ENCODE assay signal across 11 cellular contexts in the genomic region with DNA sequence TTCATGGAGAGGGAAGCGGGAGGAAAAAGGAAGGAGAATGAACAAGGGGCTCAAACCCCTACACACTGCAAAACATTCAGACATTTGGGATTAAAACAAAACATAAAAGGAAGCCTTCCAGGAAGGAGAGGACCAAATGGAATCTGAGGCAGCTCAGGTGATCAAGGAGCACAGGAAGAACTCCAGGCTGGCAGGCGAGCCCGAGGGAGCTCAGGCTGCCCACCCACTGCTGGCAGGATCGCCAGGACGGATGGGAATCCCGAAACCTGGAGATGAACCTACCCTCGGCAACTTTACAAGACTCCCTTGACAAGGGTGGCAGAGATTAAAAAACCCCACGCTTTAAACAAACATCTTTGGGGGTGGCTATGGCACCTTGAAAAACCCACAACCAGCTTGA. TPM values are rescaled to one million over a fixed set of nuclear protein-coding genes. Genes with fewer than 3 reads are reported as not detected.
A peak's percentile ranks its signal among the peaks of the same experiment; 100 is the strongest.
DNase-seq lines count a peak whose midpoint lies in the region; ATAC-seq and TF ChIP-seq lines count a peak whose summit lies in the region.
"Had no signal": no experiment of that assay in that cellular context is flagged by ENCODE, and none has a peak within 500 bp of the region (broad histone marks: within the 10 kb centered on the region; RNA-seq: fewer than 3 reads in every experiment).

No MANE protein-coding gene starts in this region.

- peak overlapping the region; percentile 80 for H3K4me3 Mint-ChIP-seq in activated T-helper 1 cell treated with anti-CD3 and anti-CD28 coated beads, Interleukin-12 subunit alpha, Interleukin-12 subunit beta, Interleukin-2, Interleukin-4 antibody, amounts not matched to agents 30 ng/mL and 10 ng/mL and 1 ng/mL, durations not matched to agents 14 hours and 24 hours and 36 hours

- H3K27me3 ChIP-seq in cardiac muscle cell (no peaks in the 10 kb centered on the region), tibial artery (no peaks in the 10 kb centered on the region)
- H3K27me3 ChIP-seq: body of pancreas had no signal

- H3K9me3 Mint-ChIP-seq in activated T-helper 1 cell treated with anti-CD3 and anti-CD28 coated beads, Interleukin-12 subunit alpha, Interleukin-12 subunit beta, Interleukin-2, Interleukin-4 antibody, amounts not matched to agents 30 ng/mL and 10 ng/mL and 1 ng/mL, durations not matched to agents 14 hours and 24 hours and 36 hours, result no peaks in the 10 kb centered on the region

- H3K27ac ChIP-seq in cardiac muscle cell (peak overlapping the region; percentile 90), tibial artery (peak overlapping the region; percentile 61 to 93)
- H3K27ac ChIP-seq: C4-2B had no signal

- H3K4me1 Mint-ChIP-seq in activated T-helper 1 cell treated with anti-CD3 and anti-CD28 coated beads, Interleukin-12 subunit alpha, Interleukin-12 subunit beta, Interleukin-2, Interleukin-4 antibody, amounts not matched to agents 30 ng/mL and 10 ng/mL and 1 ng/mL, durations not matched to agents 14 hours and 24 hours and 36 hours (ENCODE audit: low read depth), result peaks cover 90% of the 10 kb centered on the region

- H3K4me1 ChIP-seq in cardiac muscle cell (ENCODE audit: low read depth) (peaks cover 44% of the 10 kb centered on the region), tibial artery (peaks cover 7 to 66% (median 50%) of the 10 kb centered on the region in 4 donors)

- peaks cover 55% of the 10 kb centered on the region for H3K36me3 ChIP-seq in cardiac muscle cell
- peaks cover 61 to 74% (median 66%) of the 10 kb centered on the region in 3 donors for H3K36me3 ChIP-seq in tibial artery

- ATAC-seq in Right ventricle myocardium inferior, result no peak
- no peak for ATAC-seq in GM18505 (IDR thresholded peaks at IDR 0.05; ENCODE audit: unreplicated experiment)
- no peak for ATAC-seq in HG03457 (IDR thresholded peaks at IDR 0.05; ENCODE audit: unreplicated experiment)
- ATAC-seq: body of pancreas had no signal

- TF ChIP-seq CTCF in cardiac muscle cell (IDR thresholded peaks at IDR 0.05; ENCODE audit: low read depth, low read length) (no peak), tibial artery (IDR thresholded peaks at IDR 0.05) (no peak)

- TF ChIP-seq POLR2A in GM18505 (IDR thresholded peaks at IDR 0.05; ENCODE audit: borderline replicate concordance, extremely low read depth, insufficient read depth, insufficient read length), result no peak

- DNase-seq in cardiac muscle cell (ENCODE audit: low read depth in 1 of 2, low spot score in 1 of 2) (no peak), Right ventricle myocardium inferior (ENCODE audit: missing footprints) (no peak), islet precursor cell (peak; percentile 26), tibial artery (peak in 1 of 2 donors; percentile 9), NCI-H510A treated with DMSO at 0.1 percent for 48 hours (lab: John Stamatoyannopoulos, UW) (no peak)
- DNase-seq in activated T-helper 1 cell treated with anti-CD3 and anti-CD28 coated beads, Interleukin-12 subunit alpha, Interleukin-12 subunit beta, Interleukin-2, Interleukin-4 antibody, amounts not matched to agents 30 ng/mL and 10 ng/mL and 1 ng/mL, durations not matched to agents 14 hours and 24 hours and 36 hours (ENCODE audit: low spot score), result no peak

- no peak overlapping the region for H3K4me3 ChIP-seq in cardiac muscle cell
- H3K4me3 ChIP-seq in tibial artery, result no peak overlapping the region
- H3K4me3 ChIP-seq: body of pancreas had no signal

- intact Hi-C loops in Right ventricle myocardium inferior (cut with DNase I), result no loop called here
- intact Hi-C loops in activated T-helper 1 cell treated with anti-CD3 and anti-CD28 coated beads, Interleukin-12 subunit alpha, Interleukin-12 subunit beta, Interleukin-2, Interleukin-4 antibody, amounts not matched to agents 30 ng/mL and 10 ng/mL and 1 ng/mL, durations not matched to agents 14 hours and 24 hours and 36 hours (cut with micrococcal nuclease), result loop anchor here (1.0 kb wide), 2 partner anchors 8 to 19 kb away; no protein-coding TSS in a partner anchor
- intact Hi-C loops in tibial artery (cut with DNase I; ENCODE audit: low total_unique reads), result no loop called here

- H3K27ac Mint-ChIP-seq in activated T-helper 1 cell treated with anti-CD3 and anti-CD28 coated beads, Interleukin-12 subunit alpha, Interleukin-12 subunit beta, Interleukin-2, Interleukin-4 antibody, amounts not matched to agents 30 ng/mL and 10 ng/mL and 1 ng/mL, durations not matched to agents 14 hours and 24 hours and 36 hours, result peak overlapping the region; percentile 88

- peaks cover 72% of the 10 kb centered on the region for H3K36me3 Mint-ChIP-seq in activated T-helper 1 cell treated with anti-CD3 and anti-CD28 coated beads, Interleukin-12 subunit alpha, Interleukin-12 subunit beta, Interleukin-2, Interleukin-4 antibody, amounts not matched to agents 30 ng/mL and 10 ng/mL and 1 ng/mL, durations not matched to agents 14 hours and 24 hours and 36 hours (ENCODE audit: low read depth)

- H3K9me3 ChIP-seq in cardiac muscle cell (ENCODE audit: low read depth) (no peaks in the 10 kb centered on the region), tibial artery (no peaks in the 10 kb centered on the region)
- H3K9me3 ChIP-seq: body of pancreas had no signal

- H3K27me3 Mint-ChIP-seq in activated T-helper 1 cell treated with anti-CD3 and anti-CD28 coated beads, Interleukin-12 subunit alpha, Interleukin-12 subunit beta, Interleukin-2, Interleukin-4 antibody, amounts not matched to agents 30 ng/mL and 10 ng/mL and 1 ng/mL, durations not matched to agents 14 hours and 24 hours and 36 hours (ENCODE audit: insufficient read depth), result no peaks in the 10 kb centered on the region

RNA-seq across cellular contexts. Expression of a gene that starts 5.0 kb away (rescaled TPM):
- total RNA-seq in cardiac muscle cell (246 and 281 TPM in 2 replicates), Right ventricle myocardium inferior (179 TPM)
- polyA plus RNA-seq in cardiac muscle cell, result 244 and 260 TPM in 2 replicates
- 2.7 and 4.8 TPM in 2 replicates for total RNA-seq in activated T-helper 1 cell treated with anti-CD3 and anti-CD28 coated beads, Interleukin-12 subunit alpha, Interleukin-12 subunit beta, Interleukin-2, Interleukin-4 antibody, amounts not matched to agents 30 ng/mL and 10 ng/mL and 1 ng/mL, durations not matched to agents 14 hours and 24 hours and 36 hours

RNA-seq across cellular contexts. Expression of a gene that starts 13.6 kb away (rescaled TPM):
- total RNA-seq in cardiac muscle cell, result 168 and 360 TPM in 2 replicates
- polyA plus RNA-seq in cardiac muscle cell, result 143 and 233 TPM in 2 replicates
- total RNA-seq in Right ventricle myocardium inferior, result 172 TPM
- total RNA-seq in activated T-helper 1 cell treated with anti-CD3 and anti-CD28 coated beads, Interleukin-12 subunit alpha, Interleukin-12 subunit beta, Interleukin-2, Interleukin-4 antibody, amounts not matched to agents 30 ng/mL and 10 ng/mL and 1 ng/mL, durations not matched to agents 14 hours and 24 hours and 36 hours, result 518 and 538 TPM in 2 replicates

RNA-seq across cellular contexts. Expression of a gene that starts 20.8 kb away (rescaled TPM):
- 29.5 and 60.8 TPM in 2 replicates for total RNA-seq in cardiac muscle cell
- polyA plus RNA-seq in cardiac muscle cell, result 60.8 and 64.0 TPM in 2 replicates
- total RNA-seq in Right ventricle myocardium inferior, result 46.8 TPM
- total RNA-seq in activated T-helper 1 cell treated with anti-CD3 and anti-CD28 coated beads, Interleukin-12 subunit alpha, Interleukin-12 subunit beta, Interleukin-2, Interleukin-4 antibody, amounts not matched to agents 30 ng/mL and 10 ng/mL and 1 ng/mL, durations not matched to agents 14 hours and 24 hours and 36 hours, result 15.8 and 19.5 TPM in 2 replicates

RNA-seq across cellular contexts. Expression of a gene that starts 38.3 kb away (rescaled TPM):
- total RNA-seq in cardiac muscle cell (24.3 and 35.9 TPM in 2 replicates), Right ventricle myocardium inferior (11.3 TPM)
- polyA plus RNA-seq in cardiac muscle cell, result 16.1 and 31.1 TPM in 2 replicates
- total RNA-seq in activated T-helper 1 cell treated with anti-CD3 and anti-CD28 coated beads, Interleukin-12 subunit alpha, Interleukin-12 subunit beta, Interleukin-2, Interleukin-4 antibody, amounts not matched to agents 30 ng/mL and 10 ng/mL and 1 ng/mL, durations not matched to agents 14 hours and 24 hours and 36 hours, result 70.2 and 70.7 TPM in 2 replicates

RNA-seq across cellular contexts. Expression of a gene that starts 41.8 kb away (rescaled TPM):
- 1.2 and 1.4 TPM in 2 replicates for total RNA-seq in cardiac muscle cell
- polyA plus RNA-seq in cardiac muscle cell, result 0.65 and 1.3 TPM in 2 replicates
- total RNA-seq in Right ventricle myocardium inferior, result 1.9 TPM
- total RNA-seq in activated T-helper 1 cell treated with anti-CD3 and anti-CD28 coated beads, Interleukin-12 subunit alpha, Interleukin-12 subunit beta, Interleukin-2, Interleukin-4 antibody, amounts not matched to agents 30 ng/mL and 10 ng/mL and 1 ng/mL, durations not matched to agents 14 hours and 24 hours and 36 hours, result 0.17 and 0.23 TPM in 2 replicates
- total RNA-seq: lung microvascular endothelial cell had no signal

Comparison
In these comparisons a context has a peak if more than half of its experiments do, and no peak if none do; other contexts are left out.
1. RNA of a gene that starts 5.0 kb away (total RNA-seq): 246 to 281 TPM in cardiac muscle cell and 179 TPM in Right ventricle myocardium inferior (single experiment); 2.7 to 4.8 TPM in activated T-helper 1 cell treated with anti-CD3 and anti-CD28 coated beads, Interleukin-12 subunit alpha, Interleukin-12 subunit beta, Interleukin-2, Interleukin-4 antibody, amounts not matched to agents 30 ng/mL and 10 ng/mL and 1 ng/mL, durations not matched to agents 14 hours and 24 hours and 36 hours; every median in the first group is over 10 times any median in the second.